In the genomic region with DNA sequence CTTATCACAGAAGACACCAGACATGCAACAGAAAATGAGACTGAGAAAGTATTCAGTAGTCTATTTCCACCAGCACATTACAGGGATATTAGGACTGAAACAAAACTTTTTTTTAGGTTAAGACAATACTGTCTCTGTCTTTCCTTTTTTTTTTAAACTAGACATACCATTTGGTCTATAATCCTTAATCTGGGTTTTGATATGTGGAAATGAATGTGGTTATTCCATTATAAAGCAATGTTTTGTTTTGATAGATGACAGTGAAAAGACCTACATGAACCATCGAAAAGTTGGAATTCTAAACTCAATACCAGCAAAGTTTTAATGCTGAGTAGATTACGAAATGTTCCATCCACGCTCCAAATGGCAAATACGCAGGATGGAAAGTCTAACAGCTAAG, we compare ENCODE assay signal across 20 cellular contexts.
"Had no signal": no experiment of that assay in that cellular context is flagged by ENCODE, and none has a peak within 500 bp of the region (broad histone marks: within the 10 kb centered on the region; RNA-seq: fewer than 3 reads in every experiment).

No MANE protein-coding gene starts in this region.

- H3K4me3 ChIP-seq: body of pancreas, mucosa of descending colon, spleen, thoracic aorta, upper lobe of left lung had no signal

- H3K27ac Mint-ChIP-seq: activated CD4-positive, alpha-beta memory T cell treated with anti-CD3 and anti-CD28 coated beads for 36 hours; activated CD4-positive, alpha-beta T cell treated with anti-CD3 and anti-CD28 coated beads for 36 hours; activated CD8-positive, alpha-beta memory T cell treated with anti-CD3 and anti-CD28 coated beads, Interleukin-2, amount 10 ng/mL, durations not matched to agents 7 days and 5 days; activated naive CD8-positive, alpha-beta T cell treated with anti-CD3 and anti-CD28 coated beads, Interleukin-2, amount 10 ng/mL, durations not matched to agents 7 days and 5 days; activated T-helper 17 cell treated with anti-CD3 and anti-CD28 coated beads, Interleukin-2, amount 50 U/mL, for 72 hours; immature natural killer cell; naive thymus-derived CD4-positive, alpha-beta T cell had no signal

- H3K9me3 ChIP-seq: body of pancreas, mucosa of descending colon, spleen, thoracic aorta, upper lobe of left lung had no signal

- H3K36me3 Mint-ChIP-seq: activated CD4-positive, alpha-beta memory T cell treated with anti-CD3 and anti-CD28 coated beads for 36 hours; activated CD8-positive, alpha-beta memory T cell treated with anti-CD3 and anti-CD28 coated beads, Interleukin-2, amount 10 ng/mL, durations not matched to agents 7 days and 5 days; activated naive CD8-positive, alpha-beta T cell treated with anti-CD3 and anti-CD28 coated beads, Interleukin-2, amount 10 ng/mL, durations not matched to agents 7 days and 5 days; naive thymus-derived CD4-positive, alpha-beta T cell; stimulated activated memory B cell treated with anti-CD40 and anti-IgM and Interleukin-4, amounts not matched to agents 10 μg/mL and 1 μg/mL and 100 μg/mL, for 72 hours had no signal

- H3K4me1 Mint-ChIP-seq: activated CD4-positive, alpha-beta T cell treated with anti-CD3 and anti-CD28 coated beads for 36 hours; activated CD8-positive, alpha-beta memory T cell treated with anti-CD3 and anti-CD28 coated beads, Interleukin-2, amount 10 ng/mL, durations not matched to agents 7 days and 5 days; activated naive CD8-positive, alpha-beta T cell treated with anti-CD3 and anti-CD28 coated beads, Interleukin-2, amount 10 ng/mL, durations not matched to agents 7 days and 5 days; activated T-helper 17 cell treated with anti-CD3 and anti-CD28 coated beads, Interleukin-2, amount 50 U/mL, for 72 hours; naive thymus-derived CD4-positive, alpha-beta T cell had no signal

- H3K4me1 ChIP-seq: body of pancreas, foreskin keratinocyte had no signal

- H3K9me3 Mint-ChIP-seq: activated CD4-positive, alpha-beta memory T cell treated with anti-CD3 and anti-CD28 coated beads for 36 hours; activated naive CD8-positive, alpha-beta T cell treated with anti-CD3 and anti-CD28 coated beads, Interleukin-2, amount 10 ng/mL, durations not matched to agents 7 days and 5 days; activated T-helper 17 cell treated with anti-CD3 and anti-CD28 coated beads, Interleukin-2, amount 50 U/mL, for 72 hours; immature natural killer cell; naive thymus-derived CD4-positive, alpha-beta T cell; stimulated activated memory B cell treated with anti-CD40 and anti-IgM and Interleukin-4, amounts not matched to agents 10 μg/mL and 1 μg/mL and 100 μg/mL, for 72 hours had no signal

- H3K4me3 Mint-ChIP-seq: activated CD4-positive, alpha-beta memory T cell treated with anti-CD3 and anti-CD28 coated beads for 36 hours; activated CD4-positive, alpha-beta T cell treated with anti-CD3 and anti-CD28 coated beads for 36 hours; activated CD8-positive, alpha-beta memory T cell treated with anti-CD3 and anti-CD28 coated beads, Interleukin-2, amount 10 ng/mL, durations not matched to agents 7 days and 5 days; activated naive CD8-positive, alpha-beta T cell treated with anti-CD3 and anti-CD28 coated beads, Interleukin-2, amount 10 ng/mL, durations not matched to agents 7 days and 5 days; activated T-helper 17 cell treated with anti-CD3 and anti-CD28 coated beads, Interleukin-2, amount 50 U/mL, for 72 hours; immature natural killer cell; naive thymus-derived CD4-positive, alpha-beta T cell; stimulated activated memory B cell treated with anti-CD40 and anti-IgM and Interleukin-4, amounts not matched to agents 10 μg/mL and 1 μg/mL and 100 μg/mL, for 72 hours had no signal

- H3K36me3 ChIP-seq: thoracic aorta, WERI-Rb-1 had no signal

- H3K27ac ChIP-seq: foreskin keratinocyte, thoracic aorta, upper lobe of left lung, WERI-Rb-1 had no signal

- H3K27me3 ChIP-seq: body of pancreas, foreskin keratinocyte, spleen, upper lobe of left lung had no signal

- ATAC-seq: activated CD4-positive, alpha-beta T cell treated with anti-CD3 and anti-CD28 coated beads for 36 hours; activated CD8-positive, alpha-beta memory T cell treated with anti-CD3 and anti-CD28 coated beads, Interleukin-2, amount 10 ng/mL, durations not matched to agents 7 days and 5 days; activated T-helper 17 cell treated with anti-CD3 and anti-CD28 coated beads, Interleukin-2, amount 50 U/mL, for 72 hours; body of pancreas; foreskin keratinocyte; mucosa of descending colon had no signal

- DNase-seq: activated CD4-positive, alpha-beta memory T cell treated with anti-CD3 and anti-CD28 coated beads for 36 hours; activated CD4-positive, alpha-beta T cell treated with anti-CD3 and anti-CD28 coated beads for 36 hours; activated CD8-positive, alpha-beta memory T cell treated with anti-CD3 and anti-CD28 coated beads, Interleukin-2, amount 10 ng/mL, durations not matched to agents 7 days and 5 days; activated naive CD4-positive, alpha-beta T cell treated with Interleukin-2 at 50 U/mL for 16 hours; activated naive CD8-positive, alpha-beta T cell treated with anti-CD3 and anti-CD28 coated beads, Interleukin-2, amount 10 ng/mL, durations not matched to agents 7 days and 5 days; body of pancreas; central memory CD4-positive, alpha-beta T cell; foreskin keratinocyte; immature natural killer cell; kidney glomerular epithelial cell; mesenchymal stem cell; mucosa of descending colon; naive thymus-derived CD4-positive, alpha-beta T cell; spleen; stimulated activated CD4-positive, alpha-beta T cell treated with anti-CD3 and anti-CD28 coated beads, Interleukin-4, amount 100 ng/mL, for 4 hours; upper lobe of left lung; WERI-Rb-1 had no signal

- H3K27me3 Mint-ChIP-seq: activated CD8-positive, alpha-beta memory T cell treated with anti-CD3 and anti-CD28 coated beads, Interleukin-2, amount 10 ng/mL, durations not matched to agents 7 days and 5 days; stimulated activated memory B cell treated with anti-CD40 and anti-IgM and Interleukin-4, amounts not matched to agents 10 μg/mL and 1 μg/mL and 100 μg/mL, for 72 hours had no signal
